Comparison of ENCODE assay signal across 10 cellular contexts in the genomic region with DNA sequence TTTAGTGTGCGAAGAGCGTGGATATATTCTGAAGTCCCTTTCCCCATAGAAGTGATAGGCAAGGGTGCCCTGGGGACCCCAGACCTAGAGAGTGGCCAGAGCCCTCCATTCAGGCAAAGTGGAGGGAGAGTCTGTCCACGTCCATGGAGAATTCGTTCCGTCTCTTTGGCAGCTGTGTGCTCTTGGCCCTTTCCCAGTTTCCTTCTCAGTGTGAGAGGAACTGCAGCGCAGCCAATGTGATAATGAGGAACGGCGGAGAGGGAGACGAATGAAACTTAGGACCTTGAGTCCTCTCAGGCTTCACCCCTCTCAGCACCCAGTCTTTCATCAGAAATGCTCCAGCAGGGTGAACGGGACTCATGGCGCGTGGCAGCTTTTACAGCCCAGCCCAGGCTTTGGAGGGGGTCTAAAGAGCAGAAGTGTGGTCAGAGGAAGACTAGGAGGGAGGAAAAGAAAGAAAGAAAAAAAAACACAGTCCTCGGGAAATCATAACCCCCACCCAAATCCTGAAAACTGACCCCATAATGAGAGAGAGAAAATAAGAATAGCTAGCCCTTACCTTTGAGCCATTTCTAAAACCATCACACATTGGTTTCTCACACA.
DNase-seq lines count a peak whose midpoint lies in the region; ATAC-seq lines count a peak whose summit lies in the region.
"Had no signal": no experiment of that assay in that cellular context is flagged by ENCODE, and none has a peak within 500 bp of the region (broad histone marks: within the 10 kb centered on the region; RNA-seq: fewer than 3 reads in every experiment).

No MANE protein-coding gene starts in this region.

- H3K27me3 Mint-ChIP-seq in activated naive CD8-positive, alpha-beta T cell treated with anti-CD3 and anti-CD28 coated beads, Interleukin-2, amount 50 U/mL, for 24 hours, result no peaks in the 10 kb centered on the region

- no peaks in the 10 kb centered on the region for H3K9me3 ChIP-seq in right cardiac atrium (ENCODE audit: control insufficient read depth, low read length)

- no peak for ATAC-seq in activated naive CD8-positive, alpha-beta T cell treated with anti-CD3 and anti-CD28 coated beads, Interleukin-2, amount 50 U/mL, for 24 hours
- ATAC-seq in right cardiac atrium (peak; percentile 87 to 88), GM19467 (IDR thresholded peaks at IDR 0.05; ENCODE audit: unreplicated experiment) (no peak)

- no peak for DNase-seq in activated naive CD8-positive, alpha-beta T cell treated with anti-CD3 and anti-CD28 coated beads, Interleukin-2, amount 50 U/mL, for 24 hours
- DNase-seq in right cardiac atrium (peak; percentile 80 to 92 (median 87)), G401 (ENCODE audit: low spot score) (no peak), NCI-H510A (lab: John Stamatoyannopoulos, UW) (no peak), GM03348 (ENCODE audit: low spot score) (no peak)
- DNase-seq: Calu3, NCI-H1105 treated with DMSO at 0.1 percent for 48 hours had no signal

- no peaks in the 10 kb centered on the region for H3K9me3 Mint-ChIP-seq in activated naive CD8-positive, alpha-beta T cell treated with anti-CD3 and anti-CD28 coated beads, Interleukin-2, amount 50 U/mL, for 24 hours

- H3K4me1 ChIP-seq in right cardiac atrium (ENCODE audit: control insufficient read depth, insufficient read depth, low read length), result peaks cover 11% of the 10 kb centered on the region
- H3K4me1 ChIP-seq in rectal smooth muscle tissue (ENCODE audit: control insufficient read depth, insufficient read depth, low read length), result peaks cover 5% of the 10 kb centered on the region

- H3K27ac Mint-ChIP-seq in activated naive CD8-positive, alpha-beta T cell treated with anti-CD3 and anti-CD28 coated beads, Interleukin-2, amount 50 U/mL, for 24 hours, result peak overlapping the region; percentile 59

- H3K36me3 ChIP-seq in rectal smooth muscle tissue (ENCODE audit: control insufficient read depth, insufficient read depth, low read length), result no peaks in the 10 kb centered on the region

- 12% methylated on average over 13 of the region's 13 CpGs for WGBS in right cardiac atrium

- in situ Hi-C loops in G401 (cut with HindIII; ENCODE audit: low sequenced_read_pairs), result no loop called here

- H3K27ac ChIP-seq in right cardiac atrium (ENCODE audit: low read length) (peak overlapping the region; percentile 65), rectal smooth muscle tissue (ENCODE audit: low read depth, low read length) (no peak overlapping the region)

- no peak overlapping the region for H3K4me3 Mint-ChIP-seq in activated naive CD8-positive, alpha-beta T cell treated with anti-CD3 and anti-CD28 coated beads, Interleukin-2, amount 50 U/mL, for 24 hours

- H3K4me3 ChIP-seq in GM08714 (ENCODE audit: low read length), result peak overlapping the region; percentile 47; the same call in 1 of the 2 replicates
- H3K4me3 ChIP-seq in right cardiac atrium (ENCODE audit: low read length), result no peak overlapping the region
- peak overlapping the region; percentile 33 for H3K4me3 ChIP-seq in rectal smooth muscle tissue (ENCODE audit: low read length)

- intact Hi-C loops in right cardiac atrium (cut with DNase I), result loop anchor here in 3 of 4 donors (2.0 to 10.0 kb wide), 4 partner anchors 103 to 226 kb away; partner anchors contain the start of gene CABLES1 (in 1 of the 3)

- peaks cover 12% of the 10 kb centered on the region for H3K36me3 Mint-ChIP-seq in activated naive CD8-positive, alpha-beta T cell treated with anti-CD3 and anti-CD28 coated beads, Interleukin-2, amount 50 U/mL, for 24 hours (ENCODE audit: low read depth)

- H3K9ac ChIP-seq in rectal smooth muscle tissue (ENCODE audit: low read length), result no peak overlapping the region

- peaks cover 31% of the 10 kb centered on the region for H3K4me1 Mint-ChIP-seq in activated naive CD8-positive, alpha-beta T cell treated with anti-CD3 and anti-CD28 coated beads, Interleukin-2, amount 50 U/mL, for 24 hours

- no peaks in the 10 kb centered on the region for H3K27me3 ChIP-seq in right cardiac atrium (ENCODE audit: control insufficient read depth, insufficient read depth)
- H3K27me3 ChIP-seq in rectal smooth muscle tissue (ENCODE audit: control insufficient read depth, insufficient read depth, low read length), result no peaks in the 10 kb centered on the region

Comparison
In these comparisons a context has a peak if more than half of its experiments do, and no peak if none do; other contexts are left out.
1. ATAC-seq: peak in right cardiac atrium (2 of 2); none in activated naive CD8-positive, alpha-beta T cell treated with anti-CD3 and anti-CD28 coated beads, Interleukin-2, amount 50 U/mL, for 24 hours (single experiment) and GM19467 (single experiment).
2. DNase-seq: peak in right cardiac atrium (3 of 3); none in activated naive CD8-positive, alpha-beta T cell treated with anti-CD3 and anti-CD28 coated beads, Interleukin-2, amount 50 U/mL, for 24 hours (single experiment), G401 (single experiment), NCI-H510A (single experiment) and GM03348 (single experiment).